ENCODE assay signal across 8 cellular contexts in genomic region chr19:55256562-55257460, GRCh38. TPM values are rescaled to one million over a fixed set of nuclear protein-coding genes. Genes with fewer than 3 reads are reported as not detected.
DNase-seq lines count a peak whose midpoint lies in the region; ATAC-seq and TF ChIP-seq lines count a peak whose summit lies in the region.

No MANE protein-coding gene starts in this region.

- H3K9me3 ChIP-seq in SJCRH30 (replicated peaks) (no peaks in the 10 kb centered on the region), esophagus squamous epithelium (no peaks in the 10 kb centered on the region)

- no peak for TF ChIP-seq POLR2A in esophagus squamous epithelium (IDR thresholded peaks at IDR 0.05)

- H3K4me3 ChIP-seq in GM12865 (ENCODE audit: low read depth, low read length) = peak overlapping the region; percentile 91
- peak overlapping the region; percentile 95 for H3K4me3 ChIP-seq in SJCRH30
- H3K4me3 ChIP-seq in esophagus squamous epithelium = peak overlapping the region; percentile 84 to 99 (median 96)
- H3K4me3 ChIP-seq in retinal pigment epithelial cell (ENCODE audit: low read length) = peak overlapping the region; percentile 85

- in situ Hi-C loops in GM13976 (cut with MboI; ENCODE audit: low sequenced_read_pairs, unreplicated experiment) = no loop called here

- intact Hi-C loops in esophagus squamous epithelium (cut with DNase I) = no loop called here

- H3K4me1 ChIP-seq in SJCRH30 (peaks cover 5% of the 10 kb centered on the region; the same call in 1 of the 2 replicates), esophagus squamous epithelium (peaks cover 54 to 74% (median 60%) of the 10 kb centered on the region in 3 donors)

- H3K27me3 ChIP-seq in SJCRH30 (no peaks in the 10 kb centered on the region), esophagus squamous epithelium (no peaks in the 10 kb centered on the region)

- no peak for DNase-seq in GM12865 (ENCODE audit: low read depth)
- no peak for DNase-seq in SJCRH30
- no peak for DNase-seq in esophagus squamous epithelium (lab: John Stamatoyannopoulos, UW)
- DNase-seq in retinal pigment epithelial cell (ENCODE audit: low read depth) = no peak
- no peak for DNase-seq in D341Med (ENCODE audit: low spot score)
- no peak for DNase-seq in GM13976 (ENCODE audit: low spot score)
- no peak for DNase-seq in GM03348 (ENCODE audit: low spot score)

- H3K27ac ChIP-seq in SJCRH30 = no peak overlapping the region
- peak overlapping the region; percentile 90 to 98 (median 94) for H3K27ac ChIP-seq in esophagus squamous epithelium

- 31 to 35% methylated on average over 19 to 22 of the region's 22 CpGs for WGBS in esophagus squamous epithelium, 2 donors

- H3K36me3 ChIP-seq in SJCRH30 (no peaks in the 10 kb centered on the region), esophagus squamous epithelium (no peaks in the 10 kb centered on the region)

- TF ChIP-seq CTCF in GM12865 (IDR thresholded peaks at IDR 0.05; ENCODE audit: insufficient read depth, low read depth, low read length, missing control alignments) (no peak), esophagus squamous epithelium (IDR thresholded peaks at IDR 0.05) (no peak), retinal pigment epithelial cell (conservative IDR thresholded peaks at IDR 0.05; ENCODE audit: low read depth, low read length) (no peak), GM13976 (IDR thresholded peaks at IDR 0.05; ENCODE audit: borderline replicate concordance, control extremely low read depth, extremely low read depth, insufficient read depth, missing control alignments) (no peak)

- ATAC-seq in GM18517 (IDR thresholded peaks at IDR 0.05; ENCODE audit: unreplicated experiment) = no peak

RNA-seq across cellular contexts. Expression of gene PPP6R1, which starts 2.0 kb away (rescaled TPM):
- total RNA-seq in SJCRH30 (2014; rRNA removed; shearing (Covaris generic)) = 39.5 and 44.9 TPM in 2 replicates
- 10 to 100 TPM; 30.6 to 59.2 (median 47.4) TPM for total RNA-seq in esophagus squamous epithelium

RNA-seq across cellular contexts. Expression of gene HSPBP1, which starts 23.1 kb away (rescaled TPM):
- 39.3 and 40.8 TPM in 2 replicates for total RNA-seq in SJCRH30 (2014; rRNA removed; shearing (Covaris generic))
- total RNA-seq in esophagus squamous epithelium = 10 to 100 TPM; 27.1 to 40.7 (median 32.4) TPM

RNA-seq across cellular contexts. Expression of gene BRSK1, which starts 27.0 kb away (rescaled TPM):
- 13.2 and 15.8 TPM in 2 replicates for total RNA-seq in SJCRH30 (2014; rRNA removed; shearing (Covaris generic))
- total RNA-seq in esophagus squamous epithelium = 1 to 10 TPM in 1 of 4 donors, under 1 TPM in 1, not detected in 2; 0.73 to 1.1 TPM

RNA-seq across cellular contexts. Expression of gene TMEM86B, which starts 28.2 kb away (rescaled TPM):
- 2.3 and 2.5 TPM in 2 replicates for total RNA-seq in SJCRH30 (2014; rRNA removed; shearing (Covaris generic))
- total RNA-seq in esophagus squamous epithelium = 1 to 10 TPM in 3 of 4 donors, not detected in 1; 1.1 to 3.6 (median 2.2) TPM

RNA-seq across cellular contexts. Expression of gene PTPRH, which starts 47.5 kb away (rescaled TPM):
- total RNA-seq in SJCRH30 (2014; rRNA removed; shearing (Covaris generic)) = 0.94 and 1.4 TPM in 2 replicates
- 1 to 10 TPM in 3 of 4 donors, under 1 TPM in 1; 0.57 to 2.0 (median 1.3) TPM for total RNA-seq in esophagus squamous epithelium
